9 cellular contexts compared by ENCODE assay signal in genomic region chr12:57182918-57183575, GRCh38. TPM values are rescaled to one million over a fixed set of nuclear protein-coding genes. Genes with fewer than 3 reads are reported as not detected.
DNase-seq lines count a peak whose midpoint lies in the region; ATAC-seq, FAIRE-seq and TF ChIP-seq lines count a peak whose summit lies in the region.
"Had no signal": no experiment of that assay in that cellular context is flagged by ENCODE, and none has a peak within 500 bp of the region (broad histone marks: within the 10 kb centered on the region; RNA-seq: fewer than 3 reads in every experiment).

No MANE protein-coding gene starts in this region.

- H3K36me3 ChIP-seq in WERI-Rb-1 = peaks cover 2% of the 10 kb centered on the region
- H3K36me3 ChIP-seq in breast epithelium = no peaks in the 10 kb centered on the region
- H3K36me3 ChIP-seq in kidney epithelial cell (ENCODE audit: control insufficient read depth, insufficient read depth, low read length) = peaks cover 2% of the 10 kb centered on the region

- ATAC-seq in HG03025 (IDR thresholded peaks at IDR 0.05; ENCODE audit: low FRiP score, unreplicated experiment) = peak; percentile 72

- FAIRE-seq in GM18507 (lab: Jason Lieb, UNC) = peak; percentile 96

- intact Hi-C loops in breast epithelium (cut with DNase I; ENCODE audit: low total_unique reads) = loop anchor here (5.0 kb wide), 1 partner anchor 911 kb away; no protein-coding TSS in a partner anchor

- no peak overlapping the region for H3K4me3 ChIP-seq in WERI-Rb-1 (ENCODE audit: low read depth, low read length)
- H3K4me3 ChIP-seq in breast epithelium = no peak overlapping the region
- H3K4me3 ChIP-seq in kidney epithelial cell (ENCODE audit: low read depth, low read length) = no peak overlapping the region

- no peaks in the 10 kb centered on the region for H3K9me3 ChIP-seq in WERI-Rb-1 (ENCODE audit: severe bottlenecking)
- H3K9me3 ChIP-seq in breast epithelium = no peaks in the 10 kb centered on the region

- TF ChIP-seq POLR2A in breast epithelium (IDR thresholded peaks at IDR 0.05) = no peak

- no peaks in the 10 kb centered on the region for H3K4me1 ChIP-seq in breast epithelium

- TF ChIP-seq CTCF in WERI-Rb-1 (IDR thresholded peaks at IDR 0.05; ENCODE audit: low read depth, low read length) (peak; percentile 97), breast epithelium (IDR thresholded peaks at IDR 0.05) (peak; percentile 82 to 93 (median 91)), kidney epithelial cell (IDR thresholded peaks at IDR 0.05; ENCODE audit: insufficient read depth, low read length, poor library complexity, severe bottlenecking) (peak; percentile 94)

- DNase-seq in 8988T (peak; percentile 99), GM18507 (ENCODE audit: extremely low spot score, insufficient read length, low read depth) (peak; percentile 93), NCI-H2081 treated with DMSO at 0.1 percent for 48 hours (lab: John Stamatoyannopoulos, UW) (peak; percentile 1), WERI-Rb-1 (peak; percentile 74), breast epithelium (ENCODE audit: low spot score in 2 of 2) (peak; percentile 61 to 83), kidney epithelial cell (ENCODE audit: low read depth) (peak; percentile 10)
- DNase-seq in stimulated activated CD4-positive, alpha-beta T cell treated with anti-CD3 and anti-CD28 coated beads, Interleukin-4, amount 100 ng/mL, for 4 hours = peak; percentile 64 to 82

- no peak overlapping the region for H3K27ac ChIP-seq in WERI-Rb-1
- no peak overlapping the region for H3K27ac ChIP-seq in breast epithelium

- H3K27me3 ChIP-seq in WERI-Rb-1 (ENCODE audit: insufficient read depth, low read depth, severe bottlenecking) = no peaks in the 10 kb centered on the region
- no peaks in the 10 kb centered on the region for H3K27me3 ChIP-seq in breast epithelium
- H3K27me3 ChIP-seq in kidney epithelial cell (ENCODE audit: control insufficient read depth, insufficient read depth, low read length) = no peaks in the 10 kb centered on the region

RNA-seq across cellular contexts. Expression of gene NXPH4, which starts 33.5 kb away (rescaled TPM):
- total RNA-seq in breast epithelium = under 1 TPM in 1 of 3 donors, not detected in 2; 0.33 TPM
- 3.1 and 5.9 TPM in 2 replicates for total RNA-seq in kidney epithelial cell

RNA-seq across cellular contexts. Expression of gene LRP1-AS, which starts 35.6 kb away (rescaled TPM):
- not detected for total RNA-seq in breast epithelium
- not detected in 2 replicates for total RNA-seq in kidney epithelial cell
- total RNA-seq: urinary bladder had no signal

RNA-seq across cellular contexts. Expression of gene SHMT2, which starts 46.5 kb away (rescaled TPM):
- total RNA-seq in breast epithelium (10 to 100 TPM; 37.9 to 63.3 (median 46.7) TPM), kidney epithelial cell (490 and 536 TPM in 2 replicates)

RNA-seq across cellular contexts. Expression of gene LRP1, which starts 54.8 kb away (rescaled TPM):
- total RNA-seq in breast epithelium = 100 to 1,000 TPM; 102 to 894 (median 240) TPM
- 40.2 and 53.6 TPM in 2 replicates for total RNA-seq in kidney epithelial cell

Comparison
In these comparisons a context has a peak if more than half of its experiments do, and no peak if none do; other contexts are left out.
1. DNase-seq: peak in every context shown above with its lines; median percentile 99 in 8988T; 93 in GM18507; 74 in WERI-Rb-1; 73 in stimulated activated CD4-positive, alpha-beta T cell treated with anti-CD3 and anti-CD28 coated beads, Interleukin-4, amount 100 ng/mL, for 4 hours; 72 in breast epithelium; 10 in kidney epithelial cell; 1 in NCI-H2081 treated with DMSO at 0.1 percent for 48 hours.